8 cellular contexts compared by ENCODE assay signal in the genomic region with DNA sequence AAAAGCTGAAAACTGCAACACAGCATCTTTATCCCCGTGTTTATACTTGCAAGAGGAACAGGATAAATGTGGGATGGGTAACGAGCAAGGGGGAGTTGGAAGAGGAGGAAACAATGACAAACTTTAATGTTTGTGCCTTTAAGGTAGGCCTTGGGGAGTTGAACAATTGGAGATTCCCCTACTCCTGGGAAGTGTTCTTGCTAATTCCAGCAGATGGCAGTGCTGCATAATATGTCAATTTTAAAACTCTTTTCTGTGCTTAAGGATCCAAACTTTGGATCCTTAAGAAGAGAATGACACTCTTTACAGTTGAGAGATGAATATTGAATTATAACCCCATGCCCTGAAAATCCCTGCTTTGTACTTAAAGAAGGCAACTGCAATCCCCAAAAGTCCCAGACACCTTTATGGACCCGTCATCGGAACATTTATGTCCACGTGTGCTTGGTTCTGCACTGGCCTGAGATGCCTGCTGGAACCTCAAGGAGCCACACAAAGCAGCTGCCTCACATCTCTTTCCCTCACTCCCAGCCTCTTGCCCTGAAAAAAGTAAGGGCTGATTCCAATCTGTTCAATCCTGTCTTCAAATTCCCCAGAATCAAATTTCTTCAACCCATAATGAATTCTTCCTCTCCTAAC. TPM values are rescaled to one million over a fixed set of nuclear protein-coding genes. Genes with fewer than 3 reads are reported as not detected.
DNase-seq lines count a peak whose midpoint lies in the region; ATAC-seq and TF ChIP-seq lines count a peak whose summit lies in the region.

No MANE protein-coding gene starts in this region.

- TF ChIP-seq POLR2A in thyroid gland (IDR thresholded peaks at IDR 0.05) = no peak

- peak; percentile 76 to 80 for TF ChIP-seq CTCF in mammary epithelial cell (conservative IDR thresholded peaks at IDR 0.05 in 1 of 2, IDR thresholded peaks at IDR 0.05 in 1 of 2; ENCODE audit: extremely low read depth in 1 of 2, insufficient read depth in 1 of 2, low read depth in 1 of 2, low read length in 2 of 2)
- peak; percentile 46 to 91 (median 84) for TF ChIP-seq CTCF in thyroid gland (IDR thresholded peaks at IDR 0.05)

- H3K4me1 ChIP-seq in mammary epithelial cell (ENCODE audit: insufficient read depth, low read length) (peaks cover 31% of the 10 kb centered on the region), thyroid gland (peaks cover 4 to 13% of the 10 kb centered on the region in 2 donors)

- H3K79me2 ChIP-seq in mammary epithelial cell (ENCODE audit: insufficient read depth, low read length) = no peaks in the 10 kb centered on the region

- H3K27ac ChIP-seq in mammary epithelial cell (ENCODE audit: insufficient read depth, low read depth, low read length) (no peak overlapping the region), thyroid gland (no peak overlapping the region)

- H3K36me3 ChIP-seq in mammary epithelial cell (ENCODE audit: insufficient read depth, low read length) (no peaks in the 10 kb centered on the region), thyroid gland (no peaks in the 10 kb centered on the region)

- H2AFZ ChIP-seq in mammary epithelial cell (ENCODE audit: low read depth, low read length) = peak overlapping the region; percentile 7

- dilution Hi-C loops in mammary epithelial cell (cut with HindIII; ENCODE audit: low sequenced_read_pairs) = no loop called here

- ATAC-seq in GM18502 (IDR thresholded peaks at IDR 0.05; ENCODE audit: poor library complexity, unreplicated experiment) = no peak

- H4K20me1 ChIP-seq in mammary epithelial cell (ENCODE audit: insufficient read depth, low read length) = no peaks in the 10 kb centered on the region

- H3K4me2 ChIP-seq in mammary epithelial cell (ENCODE audit: insufficient read depth, low read depth, low read length) = no peak overlapping the region

- intact Hi-C loops in mammary epithelial cell (cut with micrococcal nuclease) = loop anchor here (1.0 to 5.0 kb wide), 5 partner anchors 40 to 366 kb away; partner anchors contain the start of gene KIF20B
- intact Hi-C loops in thyroid gland (cut with DNase I) = loop anchor here (5.0 kb wide), 2 partner anchors 136 to 276 kb away; partner anchors contain the start of gene KIF20B
- intact Hi-C loops in posterior vena cava (cut with DNase I) = loop anchor here (2.0 to 5.0 kb wide), 2 partner anchors 136 to 138 kb away; no protein-coding TSS in a partner anchor

- CTCF ChIA-PET in mammary epithelial cell (lab: Charles Lee; ENCODE audit: low non-redundant PET) = interaction anchor here (0.5 kb wide), 1 partner anchor 151 kb away, joined by 3 read pairs; no protein-coding TSS in a partner anchor

- H3K9me3 ChIP-seq in mammary epithelial cell (replicated peaks; ENCODE audit: insufficient read depth, low read length) (no peaks in the 10 kb centered on the region), thyroid gland (no peaks in the 10 kb centered on the region)

- no peak overlapping the region for H3K9ac ChIP-seq in mammary epithelial cell (ENCODE audit: insufficient read depth, low read length)

- H3K27me3 ChIP-seq in mammary epithelial cell (ENCODE audit: insufficient read depth, low read length) (no peaks in the 10 kb centered on the region), thyroid gland (no peaks in the 10 kb centered on the region)

- DNase-seq in CD1c-positive myeloid dendritic cell (ENCODE audit: extremely low spot score) (peak; percentile 51), GM19238 (ENCODE audit: insufficient read length, low spot score) (peak; percentile 7), NCI-H345 (lab: John Stamatoyannopoulos, UW) (peak; percentile 13), mammary epithelial cell (peak; percentile 50), kidney glomerular epithelial cell (lab: John Stamatoyannopoulos, UW) (peak; percentile 63), thyroid gland (no peak), posterior vena cava (ENCODE audit: low spot score) (no peak)

- WGBS in mammary epithelial cell (ENCODE audit: low coverage, missing lambda C conversion rate) = 60% methylated on average over 5 of the region's 5 CpGs
- 53 to 56% methylated on average over 5 of the region's 5 CpGs for WGBS in thyroid gland, 2 donors

- BruUV-seq in mammary epithelial cell (replicated peaks; lab: Mats Ljungman, UMichigan) = no TSS peak

- H3K4me3 ChIP-seq in mammary epithelial cell (replicated peaks in 1 of 3; ENCODE audit: insufficient read depth in 1 of 3, low read depth in 2 of 3, low read length in 3 of 3) (no peak overlapping the region), thyroid gland (replicated peaks in 1 of 3) (no peak overlapping the region)

- in situ Hi-C loops in mammary epithelial cell (cut with MboI; ENCODE audit: low sequenced_read_pairs in 2 of 2) = loop anchor here (5.0 kb wide), 2 partner anchors 126 to 131 kb away; no protein-coding TSS in a partner anchor

RNA-seq across cellular contexts. Expression of gene IFIT5, which starts 12.0 kb away (rescaled TPM):
- total RNA-seq in mammary epithelial cell (10 to 100 TPM in 1 of 2 donors, 1 to 10 TPM in 1; 7.6 to 11.2 TPM), thyroid gland (10 to 100 TPM; 13.7 to 23.0 (median 17.1) TPM), posterior vena cava (10 to 100 TPM; 22.4 to 23.2 TPM)
- polyA plus RNA-seq in mammary epithelial cell = 4.2 TPM
- 2.5 TPM for polyA minus RNA-seq in mammary epithelial cell

RNA-seq across cellular contexts. Expression of gene IFIT1, which starts 33.9 kb away (rescaled TPM):
- total RNA-seq in mammary epithelial cell (1 to 10 TPM in 1 of 2 donors, under 1 TPM in 1; 0.50 to 1.2 TPM), thyroid gland (10 to 100 TPM in 2 of 4 donors, 1 to 10 TPM in 2; 5.5 to 15.9 (median 10.0) TPM), posterior vena cava (10 to 100 TPM in 1 of 2 donors, 1 to 10 TPM in 1; 9.8 to 13.8 TPM)
- polyA plus RNA-seq in mammary epithelial cell = 0.37 TPM
- polyA minus RNA-seq in mammary epithelial cell = 3.5 TPM

RNA-seq across cellular contexts. Expression of gene IFIT1B, which starts 48.5 kb away (rescaled TPM):
- total RNA-seq in mammary epithelial cell (not detected), thyroid gland (not detected), posterior vena cava (1 to 10 TPM in 1 of 2 donors, under 1 TPM in 1; 0.14 to 1.1 TPM)
- not detected for polyA plus RNA-seq in mammary epithelial cell
- polyA minus RNA-seq in mammary epithelial cell = not detected

Comparison
In these comparisons a context has a peak if more than half of its experiments do, and no peak if none do; other contexts are left out.
1. DNase-seq: peak in CD1c-positive myeloid dendritic cell (single experiment), GM19238 (single experiment), NCI-H345 (single experiment), mammary epithelial cell (single experiment) and kidney glomerular epithelial cell (single experiment); none in thyroid gland (0 of 2) and posterior vena cava (single experiment).